1 cellular context compared by ENCODE assay signal in genomic region chr12:109946505-109946904, GRCh38.
TF ChIP-seq lines count a peak whose summit lies in the region.

No MANE protein-coding gene starts in this region.

TF ChIP-seq in endothelial cell of umbilical vein, 7 proteins besides CTCF, POLR2A, EP300 and RAD21 (continued from another document):
- no peak for TF ChIP-seq GATA2 (IDR thresholded peaks at IDR 0.05; ENCODE audit: insufficient read depth, insufficient read length, low read depth, low read length)
- no peak for TF ChIP-seq FOS (IDR thresholded peaks at IDR 0.05; ENCODE audit: borderline replicate concordance, insufficient read depth, low read length)
